19 cellular contexts compared by ENCODE assay signal in the genomic region with DNA sequence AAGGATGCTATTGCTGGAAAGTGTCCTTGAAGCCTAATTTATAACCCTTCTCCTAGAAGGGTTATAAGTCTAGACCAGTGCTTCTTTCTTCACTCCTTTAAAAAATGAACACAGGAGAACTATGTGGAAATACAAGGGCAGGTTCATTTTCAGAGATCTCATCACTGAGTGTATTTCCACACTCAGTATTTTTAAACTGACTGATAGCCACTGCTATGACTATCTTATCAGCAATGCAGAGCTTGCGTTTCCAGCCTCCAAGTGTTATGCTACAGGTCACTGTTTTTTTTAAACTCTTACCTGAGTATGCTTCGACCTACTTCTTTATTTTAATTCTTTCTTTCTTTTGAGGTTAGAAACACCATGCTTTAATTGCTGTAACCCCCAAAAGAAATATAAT.
"Had no signal": no experiment of that assay in that cellular context is flagged by ENCODE, and none has a peak within 500 bp of the region (broad histone marks: within the 10 kb centered on the region; RNA-seq: fewer than 3 reads in every experiment).

No MANE protein-coding gene starts in this region.

- H3K4me3 ChIP-seq: PC-9, SK-N-MC had no signal

- ATAC-seq: activated T-cell treated with anti-CD3 and anti-CD28 coated beads, Interleukin-2, amount 50 U/mL, for 4 hours; T-cell had no signal

- H3K27ac ChIP-seq: KMS-11, PC-9, SK-N-MC, VCaP had no signal

- H3K4me3 Mint-ChIP-seq: activated CD4-positive, alpha-beta memory T cell treated with anti-CD3 and anti-CD28 coated beads for 36 hours; activated CD4-positive, alpha-beta T cell treated with anti-CD3 and anti-CD28 coated beads, Interleukin-2, amount 10 ng/mL, durations not matched to agents 7 days and 5 days; activated naive CD4-positive, alpha-beta T cell treated with anti-CD3 and anti-CD28 coated beads for 36 hours; activated naive CD8-positive, alpha-beta T cell; activated T-cell treated with anti-CD3 and anti-CD28 coated beads, Interleukin-2, amount 50 U/mL, for 4 hours; T-cell had no signal

- H3K27me3 Mint-ChIP-seq: activated naive CD8-positive, alpha-beta T cell had no signal

- DNase-seq: activated CD4-positive, alpha-beta memory T cell treated with anti-CD3 and anti-CD28 coated beads for 36 hours; activated CD4-positive, alpha-beta T cell treated with anti-CD3 and anti-CD28 coated beads, Interleukin-2, amount 10 ng/mL, durations not matched to agents 7 days and 5 days; activated CD4-positive, CD25-positive, alpha-beta regulatory T cell; activated CD8-positive, alpha-beta memory T cell treated with anti-CD3 and anti-CD28 coated beads for 24 hours; activated gamma-delta T cell; activated naive CD4-positive, alpha-beta T cell treated with anti-CD3 and anti-CD28 coated beads for 36 hours; activated T-cell treated with anti-CD3 and anti-CD28 coated beads, Interleukin-2, amount 50 U/mL, for 4 hours; central memory CD4-positive, alpha-beta T cell; NCI-H1092; NCI-H446 treated with DMSO at 0.1 percent for 48 hours; NCI-H524 treated with DMSO at 0.1 percent for 48 hours; PC-9; T-cell; T-helper 2 cell; T1000 had no signal

- H3K4me1 Mint-ChIP-seq: activated CD4-positive, alpha-beta T cell treated with anti-CD3 and anti-CD28 coated beads, Interleukin-2, amount 10 ng/mL, durations not matched to agents 7 days and 5 days; T-cell had no signal

- H3K27ac Mint-ChIP-seq: activated CD4-positive, alpha-beta memory T cell treated with anti-CD3 and anti-CD28 coated beads for 36 hours; activated CD4-positive, alpha-beta T cell treated with anti-CD3 and anti-CD28 coated beads, Interleukin-2, amount 10 ng/mL, durations not matched to agents 7 days and 5 days; activated naive CD4-positive, alpha-beta T cell treated with anti-CD3 and anti-CD28 coated beads for 36 hours; activated naive CD8-positive, alpha-beta T cell; T-cell had no signal

- H3K9me3 Mint-ChIP-seq: activated CD4-positive, alpha-beta memory T cell treated with anti-CD3 and anti-CD28 coated beads for 36 hours; activated CD4-positive, alpha-beta T cell treated with anti-CD3 and anti-CD28 coated beads, Interleukin-2, amount 10 ng/mL, durations not matched to agents 7 days and 5 days; activated naive CD4-positive, alpha-beta T cell treated with anti-CD3 and anti-CD28 coated beads for 36 hours; activated T-cell treated with anti-CD3 and anti-CD28 coated beads, Interleukin-2, amount 50 U/mL, for 4 hours; T-cell had no signal

- H3K36me3 Mint-ChIP-seq: activated CD4-positive, alpha-beta memory T cell treated with anti-CD3 and anti-CD28 coated beads for 36 hours; activated naive CD8-positive, alpha-beta T cell; T-cell had no signal
